14 cellular contexts compared by ENCODE assay signal in genomic region chr1:17538010-17538409, GRCh38. TPM values are rescaled to one million over a fixed set of nuclear protein-coding genes. Genes with fewer than 3 reads are reported as not detected.
DNase-seq lines count a peak whose midpoint lies in the region; ATAC-seq and TF ChIP-seq lines count a peak whose summit lies in the region.
"Had no signal": no experiment of that assay in that cellular context is flagged by ENCODE, and none has a peak within 500 bp of the region (broad histone marks: within the 10 kb centered on the region; RNA-seq: fewer than 3 reads in every experiment).

No MANE protein-coding gene starts in this region.

- H3K27me3 ChIP-seq in ascending aorta, result no peaks in the 10 kb centered on the region
- H3K27me3 ChIP-seq in esophagus squamous epithelium, result peaks cover 0 to 22% (median 0%) of the 10 kb centered on the region in 4 donors
- H3K27me3 ChIP-seq in tibial artery, result no peaks in the 10 kb centered on the region
- H3K27me3 ChIP-seq in naive thymus-derived CD4-positive, alpha-beta T cell (ENCODE audit: control insufficient read depth in 2 of 2, insufficient read depth in 2 of 2, low read length in 2 of 2), result no peaks in the 10 kb centered on the region

- no peak for ATAC-seq in HG03520 (IDR thresholded peaks at IDR 0.05; ENCODE audit: unreplicated experiment)
- no peak for ATAC-seq in naive thymus-derived CD4-positive, alpha-beta T cell
- no peak for ATAC-seq in GM18861 (IDR thresholded peaks at IDR 0.05; ENCODE audit: unreplicated experiment)
- ATAC-seq: stimulated activated naive CD8-positive, alpha-beta T cell treated with anti-CD3 and anti-CD28 coated beads, Interleukin-15, amount 100 ng/mL, for 72 hours had no signal

- intact Hi-C loops in ascending aorta (cut with DNase I) (loop anchor here (2.0 kb wide), 1 partner anchor 31 kb away; no protein-coding TSS in a partner anchor), esophagus squamous epithelium (cut with DNase I) (no loop called here), tibial artery (cut with DNase I; ENCODE audit: low total_unique reads) (no loop called here)
- intact Hi-C loops in naive thymus-derived CD4-positive, alpha-beta T cell (cut with micrococcal nuclease), result no loop called here

- no peaks in the 10 kb centered on the region for H3K36me3 ChIP-seq in ascending aorta
- peaks cover 0 to 13% (median 0%) of the 10 kb centered on the region in 3 donors for H3K36me3 ChIP-seq in esophagus squamous epithelium
- no peaks in the 10 kb centered on the region for H3K36me3 ChIP-seq in tibial artery
- H3K36me3 ChIP-seq in naive thymus-derived CD4-positive, alpha-beta T cell (ENCODE audit: control insufficient read depth in 2 of 3, insufficient read depth in 3 of 3, low read length in 3 of 3), result no peaks in the 10 kb centered on the region

- H3K4me3 Mint-ChIP-seq in nephron progenitor cell, result peak overlapping the region; percentile 81
- peak overlapping the region in 2 of 10 donors; percentile 20 to 85 for H3K4me3 Mint-ChIP-seq in naive thymus-derived CD4-positive, alpha-beta T cell

- CTCF ChIA-PET in naive thymus-derived CD4-positive, alpha-beta T cell (lab: Charles Lee), result no interaction called here

- WGBS in esophagus squamous epithelium, 2 donors, result 23 to 35% methylated on average over 7 of the region's 7 CpGs

- peak overlapping the region in 1 of 2 donors; percentile 11 for H3K4me3 ChIP-seq in ascending aorta
- no peak overlapping the region for H3K4me3 ChIP-seq in esophagus squamous epithelium
- no peak overlapping the region for H3K4me3 ChIP-seq in tibial artery
- H3K4me3 ChIP-seq in naive thymus-derived CD4-positive, alpha-beta T cell (ENCODE audit: low read length), result no peak overlapping the region

- no peak for TF ChIP-seq POLR2A in esophagus squamous epithelium (IDR thresholded peaks at IDR 0.05)

- H3K27ac Mint-ChIP-seq in nephron progenitor cell, result peak overlapping the region; percentile 95
- no peak overlapping the region for H3K27ac Mint-ChIP-seq in naive thymus-derived CD4-positive, alpha-beta T cell
- H3K27ac Mint-ChIP-seq: activated naive CD4-positive, alpha-beta T cell treated with anti-CD3 and anti-CD28 coated beads, Interleukin-2, amount 50 U/mL, for 24 hours; CD8-positive, alpha-beta memory T cell; stimulated activated naive CD8-positive, alpha-beta T cell treated with anti-CD3 and anti-CD28 coated beads, Interleukin-15, amount 100 ng/mL, for 72 hours had no signal

- POLR2A ChIA-PET in naive thymus-derived CD4-positive, alpha-beta T cell (lab: Charles Lee), result no interaction called here

- H3K9me3 ChIP-seq in ascending aorta (no peaks in the 10 kb centered on the region), esophagus squamous epithelium (no peaks in the 10 kb centered on the region), tibial artery (no peaks in the 10 kb centered on the region)
- no peaks in the 10 kb centered on the region for H3K9me3 ChIP-seq in naive thymus-derived CD4-positive, alpha-beta T cell (ENCODE audit: control insufficient read depth in 2 of 3, low read length in 3 of 3)

- no peaks in the 10 kb centered on the region for H3K9me3 Mint-ChIP-seq in nephron progenitor cell
- H3K9me3 Mint-ChIP-seq in naive thymus-derived CD4-positive, alpha-beta T cell, result no peaks in the 10 kb centered on the region
- H3K9me3 Mint-ChIP-seq: activated naive CD4-positive, alpha-beta T cell treated with anti-CD3 and anti-CD28 coated beads, Interleukin-2, amount 50 U/mL, for 24 hours; CD8-positive, alpha-beta memory T cell; dendritic cell treated with granulocyte-macrophage colony-stimulating factor and Interleukin-4, amounts not matched to agents 40 ng/mL and 50 ng/mL, for 4 days; stimulated activated naive CD8-positive, alpha-beta T cell treated with anti-CD3 and anti-CD28 coated beads, Interleukin-15, amount 100 ng/mL, for 72 hours had no signal

- H3K4me1 ChIP-seq in ascending aorta (peaks cover 9 to 27% of the 10 kb centered on the region in 2 donors), esophagus squamous epithelium (peaks cover 17 to 97% (median 34%) of the 10 kb centered on the region in 3 donors), tibial artery (peaks cover 0 to 62% (median 44%) of the 10 kb centered on the region in 4 donors)
- no peaks in the 10 kb centered on the region for H3K4me1 ChIP-seq in naive thymus-derived CD4-positive, alpha-beta T cell (ENCODE audit: control insufficient read depth in 2 of 2, insufficient read depth in 2 of 2, low read length in 2 of 2)

- peaks cover 55% of the 10 kb centered on the region for H3K4me1 Mint-ChIP-seq in nephron progenitor cell
- peaks cover 0 to 18% (median 11%) of the 10 kb centered on the region in 7 donors for H3K4me1 Mint-ChIP-seq in naive thymus-derived CD4-positive, alpha-beta T cell
- H3K4me1 Mint-ChIP-seq: activated naive CD4-positive, alpha-beta T cell treated with anti-CD3 and anti-CD28 coated beads, Interleukin-2, amount 50 U/mL, for 24 hours had no signal

- H3K27me3 Mint-ChIP-seq in nephron progenitor cell (ENCODE audit: low read depth, poor library complexity), result peaks cover 3% of the 10 kb centered on the region
- peaks cover 45 to 62% (median 51%) of the 10 kb centered on the region in 5 donors for H3K27me3 Mint-ChIP-seq in naive thymus-derived CD4-positive, alpha-beta T cell

- no peaks in the 10 kb centered on the region for H3K36me3 Mint-ChIP-seq in nephron progenitor cell (ENCODE audit: low read depth)
- peaks cover 0 to 5% (median 0%) of the 10 kb centered on the region in 5 donors for H3K36me3 Mint-ChIP-seq in naive thymus-derived CD4-positive, alpha-beta T cell
- H3K36me3 Mint-ChIP-seq: activated naive CD4-positive, alpha-beta T cell treated with anti-CD3 and anti-CD28 coated beads, Interleukin-2, amount 50 U/mL, for 24 hours; CD8-positive, alpha-beta memory T cell had no signal

- H3K27ac ChIP-seq in ascending aorta, result peak overlapping the region; percentile 97 to 98
- H3K27ac ChIP-seq in esophagus squamous epithelium, result peak overlapping the region; percentile 55 to 93 (median 88)
- H3K27ac ChIP-seq in tibial artery, result peak overlapping the region; percentile 100
- H3K27ac ChIP-seq in naive thymus-derived CD4-positive, alpha-beta T cell (ENCODE audit: low read depth, low read length), result no peak overlapping the region
- H3K27ac ChIP-seq: KMS-11 had no signal

- DNase-seq in ascending aorta (ENCODE audit: low spot score in 2 of 2), result no peak
- DNase-seq in esophagus squamous epithelium (lab: John Stamatoyannopoulos, UW), result no peak
- no peak for DNase-seq in nephron progenitor cell
- DNase-seq in tibial artery, result peak in 1 of 2 donors; percentile 77
- no peak for DNase-seq in naive thymus-derived CD4-positive, alpha-beta T cell
- DNase-seq: CD8-positive, alpha-beta memory T cell; NCI-H748 treated with DMSO at 0.1 percent for 48 hours; stimulated activated naive CD8-positive, alpha-beta T cell treated with anti-CD3 and anti-CD28 coated beads, Interleukin-15, amount 100 ng/mL, for 72 hours had no signal

- TF ChIP-seq CTCF in ascending aorta (IDR thresholded peaks at IDR 0.05) (no peak), esophagus squamous epithelium (IDR thresholded peaks at IDR 0.05) (no peak), nephron progenitor cell (IDR thresholded peaks at IDR 0.05) (no peak), tibial artery (IDR thresholded peaks at IDR 0.05) (no peak)

RNA-seq across cellular contexts. Expression of gene ARHGEF10L, which starts 1.5 kb away (rescaled TPM):
- total RNA-seq in ascending aorta (177 TPM), esophagus squamous epithelium (10 to 100 TPM; 30.0 to 61.4 (median 44.7) TPM)
- total RNA-seq in naive thymus-derived CD4-positive, alpha-beta T cell, result 10 to 100 TPM in 1 of 5 experiments, under 1 TPM in 3, not detected in 1; 0.59 to 19.7 (median 0.84) TPM
- not detected for polyA plus RNA-seq in naive thymus-derived CD4-positive, alpha-beta T cell
- total RNA-seq: activated CD8-positive, alpha-beta memory T cell treated with anti-CD3 and anti-CD28 coated beads for 36 hours had no signal
- polyA plus RNA-seq: CD8-positive, alpha-beta memory T cell had no signal
